In genomic region chr13:45219123-45219891, GRCh38 we compare ENCODE assay signal across 18 cellular contexts. TPM values are rescaled to one million over a fixed set of nuclear protein-coding genes. Genes with fewer than 3 reads are reported as not detected.
DNase-seq lines count a peak whose midpoint lies in the region; ATAC-seq and TF ChIP-seq lines count a peak whose summit lies in the region.
"Had no signal": no experiment of that assay in that cellular context is flagged by ENCODE, and none has a peak within 500 bp of the region (broad histone marks: within the 10 kb centered on the region; RNA-seq: fewer than 3 reads in every experiment).

No MANE protein-coding gene starts in this region.

- H3K4me1 ChIP-seq in left ventricle myocardium inferior (peaks cover 30% of the 10 kb centered on the region), adrenal gland (replicated peaks in 1 of 2) (peaks cover 4 to 39% of the 10 kb centered on the region in 2 donors), transverse colon (peaks cover 0 to 18% (median 6%) of the 10 kb centered on the region in 4 donors), esophagus squamous epithelium (peaks cover 5 to 32% (median 6%) of the 10 kb centered on the region in 3 donors)

- H3K36me3 ChIP-seq in left ventricle myocardium inferior, result no peaks in the 10 kb centered on the region
- H3K36me3 ChIP-seq in adrenal gland (replicated peaks in 1 of 2), result no peaks in the 10 kb centered on the region
- no peaks in the 10 kb centered on the region for H3K36me3 ChIP-seq in transverse colon
- no peaks in the 10 kb centered on the region for H3K36me3 ChIP-seq in esophagus squamous epithelium
- H3K36me3 ChIP-seq: WERI-Rb-1 had no signal

- 39 to 54% (median 40%) methylated on average over 5 of the region's 5 CpGs for WGBS in adrenal gland, 4 donors
- WGBS in transverse colon (ENCODE audit: low coverage in 1 of 2), 2 donors, result 63 to 67% methylated on average over 5 of the region's 5 CpGs
- WGBS in esophagus squamous epithelium, 2 donors, result 67% methylated on average over 5 of the region's 5 CpGs

- DNase-seq in left ventricle myocardium inferior (no peak), cardiac septum (ENCODE audit: low spot score) (no peak), adrenal gland (peak in 1 of 7 donors; percentile 29), left colon (no peak), transverse colon (no peak), esophagus squamous epithelium (lab: John Stamatoyannopoulos, UW) (no peak), NCI-H146 treated with DMSO at 0.1 percent for 48 hours (lab: John Stamatoyannopoulos, UW; ENCODE audit: unreplicated experiment) (no peak)
- DNase-seq in central memory CD4-positive, alpha-beta T cell, result no peak
- DNase-seq: activated naive CD8-positive, alpha-beta T cell treated with anti-CD3 and anti-CD28 coated beads for 36 hours; glutamatergic neuron; NCI-H1092; NCI-H524 treated with DMSO at 0.1 percent for 48 hours; occipital lobe; stimulated activated CD4-positive, alpha-beta T cell treated with anti-CD3 and anti-CD28 coated beads, Interleukin-2, amount 100 ng/mL, for 48 hours; WERI-Rb-1 had no signal

- in situ Hi-C loops in transverse colon (cut with MboI; ENCODE audit: low pct_ligation_motif_present in 1 of 4, low pct_unique_long_range_greater_than_20kb in 1 of 4, low sequenced_read_pairs in 3 of 4), result no loop called here

- TF ChIP-seq POLR2A in adrenal gland (IDR thresholded peaks at IDR 0.05) (peak in 1 of 2 donors; percentile 82), transverse colon (IDR thresholded peaks at IDR 0.05) (no peak), esophagus squamous epithelium (IDR thresholded peaks at IDR 0.05) (no peak)

- H3K4me3 ChIP-seq in left ventricle myocardium inferior (no peak overlapping the region), adrenal gland (peak overlapping the region in 1 of 4 donors; percentile 46), transverse colon (no peak overlapping the region), esophagus squamous epithelium (no peak overlapping the region)
- H3K4me3 ChIP-seq: GM12878, lung had no signal

- TF ChIP-seq CTCF in left ventricle myocardium inferior (IDR thresholded peaks at IDR 0.05; ENCODE audit: borderline replicate concordance) (no peak), adrenal gland (IDR thresholded peaks at IDR 0.05) (no peak), transverse colon (IDR thresholded peaks at IDR 0.05) (no peak), esophagus squamous epithelium (IDR thresholded peaks at IDR 0.05) (no peak)

- H3K27me3 ChIP-seq in left ventricle myocardium inferior (ENCODE audit: low read depth), result no peaks in the 10 kb centered on the region
- H3K27me3 ChIP-seq in adrenal gland, result no peaks in the 10 kb centered on the region
- H3K27me3 ChIP-seq in transverse colon, result no peaks in the 10 kb centered on the region
- H3K27me3 ChIP-seq in esophagus squamous epithelium, result no peaks in the 10 kb centered on the region

- H3K9me3 ChIP-seq in left ventricle myocardium inferior (replicated peaks) (no peaks in the 10 kb centered on the region), adrenal gland (replicated peaks in 1 of 3) (no peaks in the 10 kb centered on the region), transverse colon (no peaks in the 10 kb centered on the region), esophagus squamous epithelium (no peaks in the 10 kb centered on the region)

- no peak for TF ChIP-seq EP300 in transverse colon (IDR thresholded peaks at IDR 0.05; ENCODE audit: low read depth)

- peak; percentile 86 for ATAC-seq in left colon
- ATAC-seq: GM12878; stimulated activated effector memory CD8-positive, alpha-beta T cell treated with anti-CD3 and anti-CD28 coated beads, Interleukin-12 subunit alpha, Interleukin-12 subunit beta, amount 100 ng/mL, for 72 hours had no signal

- intact Hi-C loops in left ventricle myocardium inferior (cut with micrococcal nuclease), result no loop called here
- intact Hi-C loops in cardiac septum (cut with DNase I), result no loop called here
- intact Hi-C loops in adrenal gland (cut with DNase I), result no loop called here
- intact Hi-C loops in left colon (cut with DNase I, micrococcal nuclease), result no loop called here
- intact Hi-C loops in transverse colon (cut with DNase I; ENCODE audit: low total_unique reads), result no loop called here
- intact Hi-C loops in esophagus squamous epithelium (cut with DNase I), result no loop called here

- peak overlapping the region; percentile 0 for H3K27ac ChIP-seq in left ventricle myocardium inferior (replicated peaks)
- peak overlapping the region; percentile 41 to 78 (median 61) for H3K27ac ChIP-seq in adrenal gland
- H3K27ac ChIP-seq in transverse colon, result peak overlapping the region in 3 of 4 donors; percentile 4 to 51 (median 27)
- peak overlapping the region in 2 of 4 donors; percentile 62 to 66 for H3K27ac ChIP-seq in esophagus squamous epithelium
- H3K27ac ChIP-seq: WERI-Rb-1 had no signal

RNA-seq across cellular contexts. Expression of gene KCTD4, which starts 18.5 kb away (rescaled TPM):
- total RNA-seq in left ventricle myocardium inferior (0.11 TPM), cardiac septum (not detected), adrenal gland (not detected), left colon (under 1 TPM in 1 of 2 donors, not detected in 1; 0.45 TPM), transverse colon (1 to 10 TPM in 2 of 4 donors, not detected in 2; 1.3 to 1.9 TPM), esophagus squamous epithelium (not detected)
- polyA plus RNA-seq in adrenal gland, result under 1 TPM in 1 of 3 donors, not detected in 2; 0.10 TPM
- total RNA-seq: activated naive CD8-positive, alpha-beta T cell treated with anti-CD3 and anti-CD28 coated beads for 36 hours; GM12878; lung had no signal
- polyA plus RNA-seq: lung had no signal
